ENCODE assay signal across 8 cellular contexts in genomic region chr13:41053384-41053826, GRCh38. TPM values are rescaled to one million over a fixed set of nuclear protein-coding genes. Genes with fewer than 3 reads are reported as not detected.
DNase-seq lines count a peak whose midpoint lies in the region; ATAC-seq and TF ChIP-seq lines count a peak whose summit lies in the region.

No MANE protein-coding gene starts in this region.

- CTCF ChIA-PET in GM10248 (lab: Yijun Ruan, JAX) (interaction anchor here (0.7 to 3.6 kb wide), 25 partner anchors 10 to 265 kb away, joined by 3 to 21 read pairs (median 6); partner anchors contain the start of gene ELF1), PC-3 (lab: Charles Lee) (no interaction called here)

- no peak overlapping the region for H3K9ac ChIP-seq in PC-3 (ENCODE audit: low read length)

- H3K27ac ChIP-seq in PC-3 (ENCODE audit: low read length) (peak overlapping the region; percentile 45), hepatocyte (peak overlapping the region; percentile 30), brain microvascular endothelial cell (no peak overlapping the region)

- 84% methylated on average over 2 of the region's 2 CpGs for WGBS in hepatocyte (ENCODE audit: low lambda C conversion rate, missing lambda C conversion rate)

- no TSS peak for BruUV-seq in PC-3 (replicated peaks; lab: Mats Ljungman, UMichigan)

- DNase-seq in GM10248 (ENCODE audit: extremely low spot score) (peak; percentile 38), PC-3 (peak; percentile 48), hepatocyte (ENCODE audit: low spot score) (no peak), NCI-H2171 treated with DMSO at 0.1 percent for 48 hours (lab: John Stamatoyannopoulos, UW) (no peak), NCI-H82 (lab: John Stamatoyannopoulos, UW) (no peak), posterior vena cava (ENCODE audit: low spot score) (no peak), brain microvascular endothelial cell (no peak)

- H3F3A ChIP-seq in PC-3 (ENCODE audit: low read length, unreplicated experiment): no peaks in the 10 kb centered on the region

- H3K4me1 ChIP-seq in PC-3 (ENCODE audit: insufficient read depth, low read length): peaks cover 19% of the 10 kb centered on the region
- H3K4me1 ChIP-seq in hepatocyte (ENCODE audit: insufficient read depth): peaks cover 34% of the 10 kb centered on the region

- ATAC-seq in HG02678 (IDR thresholded peaks at IDR 0.05; ENCODE audit: unreplicated experiment) (peak; percentile 71), PC-3 (peak; percentile 34)

- H3K9me2 ChIP-seq in PC-3 (replicated peaks; ENCODE audit: low read length): no peaks in the 10 kb centered on the region
- no peaks in the 10 kb centered on the region for H3K9me2 ChIP-seq in hepatocyte (replicated peaks; ENCODE audit: insufficient read depth)

- intact Hi-C loops in PC-3 (cut with micrococcal nuclease): no loop called here
- intact Hi-C loops in posterior vena cava (cut with DNase I): loop anchor here in 1 of 2 donors (10.0 kb wide), 1 partner anchor 69 kb away; no protein-coding TSS in a partner anchor

- TF ChIP-seq CTCF in GM10248 (IDR thresholded peaks at IDR 0.05; ENCODE audit: control extremely low read depth, extremely low read depth, low read depth, missing control alignments) (no peak), PC-3 (conservative IDR thresholded peaks at IDR 0.05; ENCODE audit: low read depth, low read length) (no peak), hepatocyte (IDR thresholded peaks at IDR 0.05; ENCODE audit: poor library complexity) (no peak), brain microvascular endothelial cell (IDR thresholded peaks at IDR 0.05; ENCODE audit: low read depth, low read length, missing control alignments) (no peak)

- in situ Hi-C loops in brain microvascular endothelial cell (cut with HindIII; ENCODE audit: low pct_ligation_motif_present, low sequenced_read_pairs): no loop called here

- H4K20me1 ChIP-seq in PC-3 (ENCODE audit: low read length) (no peaks in the 10 kb centered on the region), hepatocyte (ENCODE audit: insufficient read depth, poor library complexity, severe bottlenecking) (peaks cover 75% of the 10 kb centered on the region)

- POLR2A ChIA-PET in GM10248 (lab: Yijun Ruan, JAX): no interaction called here
- POLR2A ChIA-PET in PC-3 (lab: Charles Lee; ENCODE audit: unreplicated experiment): no interaction called here

- H2AFZ ChIP-seq in PC-3 (ENCODE audit: low read length) (no peak overlapping the region), hepatocyte (no peak overlapping the region)

- H3K79me2 ChIP-seq in PC-3 (ENCODE audit: low read length) (peaks cover 64% of the 10 kb centered on the region), hepatocyte (peaks cover 100% of the 10 kb centered on the region)

- H3K9me3 ChIP-seq in PC-3 (ENCODE audit: low read length): no peaks in the 10 kb centered on the region
- no peaks in the 10 kb centered on the region for H3K9me3 ChIP-seq in hepatocyte (ENCODE audit: low read depth)

- H3K36me3 ChIP-seq in PC-3 (ENCODE audit: low read depth, low read length) (no peaks in the 10 kb centered on the region), hepatocyte (replicated peaks; ENCODE audit: insufficient read depth, low read depth) (no peaks in the 10 kb centered on the region), brain microvascular endothelial cell (replicated peaks) (no peaks in the 10 kb centered on the region)

- H3K4me3 ChIP-seq in PC-3 (ENCODE audit: low read length) (peak overlapping the region; percentile 10; the same call in 1 of the 2 replicates), hepatocyte (no peak overlapping the region), brain microvascular endothelial cell (ENCODE audit: low read depth, low read length) (no peak overlapping the region)

- H3K4me2 ChIP-seq in PC-3 (ENCODE audit: low read length): peak overlapping the region; percentile 64
- peak overlapping the region; percentile 60 for H3K4me2 ChIP-seq in hepatocyte

- H3K27me3 ChIP-seq in PC-3 (ENCODE audit: low read length) (no peaks in the 10 kb centered on the region), hepatocyte (no peaks in the 10 kb centered on the region), brain microvascular endothelial cell (replicated peaks) (no peaks in the 10 kb centered on the region)

RNA-seq across cellular contexts. Expression of gene WBP4, which starts 7.9 kb away (rescaled TPM):
- total RNA-seq in PC-3 (2014; rRNA removed) (6.4 and 7.3 TPM in 2 replicates), hepatocyte (6.1 and 8.4 TPM in 2 replicates), posterior vena cava (10 to 100 TPM; 12.6 to 12.9 TPM)
- 8.4 and 11.3 TPM in 2 replicates for polyA plus RNA-seq in hepatocyte

RNA-seq across cellular contexts. Expression of gene ELF1, which starts 34.3 kb away (rescaled TPM):
- total RNA-seq in PC-3 (2014; rRNA removed) (15.3 and 17.7 TPM in 2 replicates), hepatocyte (91.1 and 94.6 TPM in 2 replicates), posterior vena cava (10 to 100 TPM; 56.2 to 56.3 TPM)
- 39.4 and 44.4 TPM in 2 replicates for polyA plus RNA-seq in hepatocyte

Comparison
In these comparisons a context has a peak if more than half of its experiments do, and no peak if none do; other contexts are left out.
1. DNase-seq: peak in GM10248 (single experiment) and PC-3 (single experiment); none in hepatocyte (single experiment), NCI-H2171 treated with DMSO at 0.1 percent for 48 hours (single experiment), NCI-H82 (single experiment), posterior vena cava (single experiment) and brain microvascular endothelial cell (single experiment).